ENCODE assay signal across 18 cellular contexts in genomic region chr20:23251779-23252178, GRCh38.
"Had no signal": no experiment of that assay in that cellular context is flagged by ENCODE, and none has a peak within 500 bp of the region (broad histone marks: within the 10 kb centered on the region; RNA-seq: fewer than 3 reads in every experiment).

No MANE protein-coding gene starts in this region.

- H3K27ac ChIP-seq: adrenal gland, body of pancreas, dorsolateral prefrontal cortex, right lobe of liver, tibial nerve had no signal

- ATAC-seq: body of pancreas, left ventricle myocardium superior, right lobe of liver had no signal

- H3K9me3 ChIP-seq: adrenal gland, body of pancreas, right lobe of liver, tibial nerve had no signal

- DNase-seq: activated CD4-positive, alpha-beta memory T cell treated with anti-CD3 and anti-CD28 coated beads for 36 hours; activated CD4-positive, alpha-beta T cell treated with anti-CD3 and anti-CD28 coated beads, Interleukin-2, amount 10 ng/mL, durations not matched to agents 24 days and 14 days; activated CD4-positive, CD25-positive, alpha-beta regulatory T cell treated with anti-CD3 and anti-CD28 coated beads, Interleukin-2, amount 50 U/mL, for 72 hours; activated CD8-positive, alpha-beta memory T cell treated with anti-CD3 and anti-CD28 coated beads, Interleukin-2, amount 50 U/mL, for 4 hours; activated effector memory CD4-positive, alpha-beta T cell treated with anti-CD3 and anti-CD28 coated beads, Interleukin-2, amount 50 U/mL, for 16 hours; activated naive CD4-positive, alpha-beta T cell treated with anti-CD3 and anti-CD28 coated beads for 36 hours; activated naive CD8-positive, alpha-beta T cell treated with anti-CD3 and anti-CD28 coated beads for 36 hours; activated T-cell treated with anti-CD3 and anti-CD28 coated beads, Interleukin-2, amount 50 U/mL, for 1 hour; adrenal gland; aorta; body of pancreas; dorsolateral prefrontal cortex; effector memory CD4-positive, alpha-beta T cell; left ventricle myocardium superior; right lobe of liver; stimulated activated CD4-positive, alpha-beta T cell treated with anti-CD3 and anti-CD28 coated beads, Interleukin-2, amount 100 ng/mL, for 48 hours; stimulated activated naive CD4-positive, alpha-beta T cell treated with Interleukin-2 at 50 U/mL for 16 hours had no signal

- H3K27me3 ChIP-seq: right lobe of liver, tibial nerve had no signal

- H3K4me3 ChIP-seq: adrenal gland, body of pancreas, dorsolateral prefrontal cortex, right lobe of liver, tibial nerve had no signal

- H3K4me1 ChIP-seq: body of pancreas, right lobe of liver had no signal

- H3K36me3 ChIP-seq: adrenal gland, right lobe of liver, tibial nerve had no signal
